ENCODE assay signal across 27 cellular contexts in the genomic region with DNA sequence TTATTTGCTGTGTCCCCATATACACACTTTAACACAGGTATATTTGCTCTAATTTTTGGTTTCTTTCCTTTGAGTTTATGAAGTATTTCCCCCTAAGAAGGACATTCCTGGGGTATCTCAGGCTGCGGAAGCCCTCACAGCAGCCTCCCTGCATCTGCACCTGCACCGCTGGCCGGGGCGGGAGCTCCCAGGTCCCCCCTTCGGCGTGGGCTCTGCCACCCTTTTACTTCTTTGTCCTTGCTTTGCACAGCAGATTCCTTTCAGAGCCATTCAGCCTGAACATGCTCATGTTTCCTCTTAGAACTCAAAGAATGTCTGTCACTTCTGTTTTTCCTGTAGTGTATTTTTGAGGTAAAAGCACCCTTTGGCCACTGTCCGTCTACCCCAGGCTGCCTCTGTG.
"Had no signal": no experiment of that assay in that cellular context is flagged by ENCODE, and none has a peak within 500 bp of the region (broad histone marks: within the 10 kb centered on the region; RNA-seq: fewer than 3 reads in every experiment).

No MANE protein-coding gene starts in this region.

- DNase-seq: activated CD4-positive, alpha-beta memory T cell treated with anti-CD3 and anti-CD28 coated beads for 36 hours; activated CD4-positive, alpha-beta T cell treated with anti-CD3 and anti-CD28 coated beads for 36 hours; activated CD4-positive, alpha-beta T cell treated with anti-CD3 and anti-CD28 coated beads, Interleukin-2, amount 10 ng/mL, durations not matched to agents 24 days and 14 days; activated CD4-positive, CD25-positive, alpha-beta regulatory T cell; activated CD4-positive, CD25-positive, alpha-beta regulatory T cell treated with anti-CD3 and anti-CD28 coated beads, Interleukin-2, amount 50 U/mL, for 72 hours; activated CD8-positive, alpha-beta memory T cell treated with anti-CD3 and anti-CD28 coated beads, Interleukin-2, amount 10 ng/mL, durations not matched to agents 7 days and 5 days; activated CD8-positive, alpha-beta memory T cell treated with anti-CD3 and anti-CD28 coated beads, Interleukin-2, amount 50 U/mL, for 4 hours; activated CD8-positive, alpha-beta T cell treated with anti-CD3 and anti-CD28 coated beads, Interleukin-2, amount 10 ng/mL, durations not matched to agents 7 days and 5 days; activated effector memory CD4-positive, alpha-beta T cell treated with anti-CD3 and anti-CD28 coated beads, Interleukin-2, amount 50 U/mL, for 16 hours; activated naive CD4-positive, alpha-beta T cell treated with anti-CD3 and anti-CD28 coated beads for 36 hours; activated naive CD8-positive, alpha-beta T cell treated with anti-CD3 and anti-CD28 coated beads for 36 hours; activated naive CD8-positive, alpha-beta T cell treated with anti-CD3 and anti-CD28 coated beads, Interleukin-2, amount 50 U/mL, for 24 hours; activated T-cell treated with anti-CD3 and anti-CD28 coated beads, Interleukin-2, amount 50 U/mL, for 1 hour; activated T-cell treated with anti-CD3 and anti-CD28 coated beads, Interleukin-2, amount 50 U/mL, for 48 hours; adrenal gland; dorsolateral prefrontal cortex; effector memory CD4-positive, alpha-beta T cell; endodermal cell; foreskin fibroblast; head of caudate nucleus; T-helper 1 cell; T-helper 17 cell had no signal

- H3K36me3 ChIP-seq: adrenal gland, ascending aorta, breast epithelium, cardiac muscle cell had no signal

- H3K27ac ChIP-seq: adrenal gland, ascending aorta, breast epithelium, cardiac muscle cell, coronary artery, dorsolateral prefrontal cortex had no signal

- ATAC-seq: activated CD4-positive, alpha-beta T cell treated with anti-CD3 and anti-CD28 coated beads for 36 hours; activated CD8-positive, alpha-beta memory T cell treated with anti-CD3 and anti-CD28 coated beads, Interleukin-2, amount 10 ng/mL, durations not matched to agents 7 days and 5 days; activated CD8-positive, alpha-beta T cell treated with anti-CD3 and anti-CD28 coated beads, Interleukin-2, amount 10 ng/mL, durations not matched to agents 7 days and 5 days; activated naive CD8-positive, alpha-beta T cell treated with anti-CD3 and anti-CD28 coated beads, Interleukin-2, amount 50 U/mL, for 24 hours; esophagus mucosa; T-helper 17 cell had no signal

- H3K9me3 ChIP-seq: adrenal gland, ascending aorta, breast epithelium had no signal

- H3K4me3 ChIP-seq: adrenal gland, ascending aorta, breast epithelium, cardiac muscle cell, coronary artery, dorsolateral prefrontal cortex had no signal

- H3K4me1 ChIP-seq: adrenal gland, ascending aorta, breast epithelium had no signal

- H3K27me3 ChIP-seq: adrenal gland, ascending aorta, breast epithelium, cardiac muscle cell, dorsolateral prefrontal cortex had no signal
